22 cellular contexts compared by ENCODE assay signal in genomic region chr1:234858722-234859121, GRCh38.
A peak's percentile ranks its signal among the peaks of the same experiment; 100 is the strongest.
DNase-seq lines count a peak whose midpoint lies in the region; ATAC-seq and TF ChIP-seq lines count a peak whose summit lies in the region.
"Had no signal": no experiment of that assay in that cellular context is flagged by ENCODE, and none has a peak within 500 bp of the region (broad histone marks: within the 10 kb centered on the region; RNA-seq: fewer than 3 reads in every experiment).

No MANE protein-coding gene starts in this region.

- H3K36me3 ChIP-seq in endodermal cell (ENCODE audit: control insufficient read depth, insufficient read depth, low read length) (no peaks in the 10 kb centered on the region), HAP-1 (replicated peaks) (no peaks in the 10 kb centered on the region)

- H3K36me3 Mint-ChIP-seq in natural killer cell treated with Interleukin-12 subunit alpha and Interleukin-12 subunit beta and Interleukin-15 and Interleukin-18, amount 100 ng/mL, for 72 hours: no peaks in the 10 kb centered on the region
- H3K36me3 Mint-ChIP-seq in natural killer cell: no peaks in the 10 kb centered on the region
- no peaks in the 10 kb centered on the region for H3K36me3 Mint-ChIP-seq in endodermal cell (ENCODE audit: low read depth)
- H3K36me3 Mint-ChIP-seq: CD8-positive, alpha-beta T cell had no signal

- no peak overlapping the region for H3K4me3 Mint-ChIP-seq in natural killer cell treated with Interleukin-12 subunit alpha and Interleukin-12 subunit beta and Interleukin-15 and Interleukin-18, amount 100 ng/mL, for 72 hours
- no peak overlapping the region for H3K4me3 Mint-ChIP-seq in natural killer cell
- H3K4me3 Mint-ChIP-seq in endodermal cell: no peak overlapping the region
- H3K4me3 Mint-ChIP-seq: CD8-positive, alpha-beta T cell had no signal

- ATAC-seq in natural killer cell treated with Interleukin-12 subunit alpha and Interleukin-12 subunit beta and Interleukin-15 and Interleukin-18, amount 100 ng/mL, for 72 hours: no peak
- ATAC-seq in natural killer cell (no peak), HG02623 (IDR thresholded peaks at IDR 0.05; ENCODE audit: unreplicated experiment) (no peak)
- ATAC-seq: CD8-positive, alpha-beta T cell; GM12878 had no signal

- H3K27me3 ChIP-seq in endodermal cell (ENCODE audit: control insufficient read depth, insufficient read depth, low read length, poor library complexity, severe bottlenecking): no peaks in the 10 kb centered on the region
- no peaks in the 10 kb centered on the region for H3K27me3 ChIP-seq in HAP-1 (ENCODE audit: low read depth)

- H3K4me3 ChIP-seq in endodermal cell (ENCODE audit: low read length) (no peak overlapping the region), HAP-1 (no peak overlapping the region)
- H3K4me3 ChIP-seq: GM12878 had no signal

- no peaks in the 10 kb centered on the region for H3K9me3 ChIP-seq in endodermal cell (ENCODE audit: control insufficient read depth, low read length)
- no peaks in the 10 kb centered on the region for H3K9me3 ChIP-seq in HAP-1

- no peaks in the 10 kb centered on the region for H3K4me1 ChIP-seq in endodermal cell (ENCODE audit: control insufficient read depth, insufficient read depth, low read length)
- H3K4me1 ChIP-seq in HAP-1: no peaks in the 10 kb centered on the region

- H3K27me3 Mint-ChIP-seq in natural killer cell treated with Interleukin-12 subunit alpha and Interleukin-12 subunit beta and Interleukin-15 and Interleukin-18, amount 100 ng/mL, for 72 hours: no peaks in the 10 kb centered on the region
- H3K27me3 Mint-ChIP-seq in natural killer cell (ENCODE audit: low read depth in 2 of 2) (peaks cover 3 to 15% of the 10 kb centered on the region in 2 donors), endodermal cell (ENCODE audit: insufficient read depth) (no peaks in the 10 kb centered on the region)

- peak; percentile 41 for DNase-seq in natural killer cell treated with Interleukin-12 subunit alpha and Interleukin-12 subunit beta and Interleukin-15 and Interleukin-18, amount 100 ng/mL, for 72 hours (ENCODE audit: low spot score)
- DNase-seq in natural killer cell (no peak), endodermal cell (peak; percentile 20), kidney tubule cell (ENCODE audit: low spot score) (peak; percentile 59), HAP-1 (ENCODE audit: low spot score in 2 of 2) (no peak), AG08396 (ENCODE audit: low spot score) (no peak)
- DNase-seq in stimulated activated naive CD4-positive, alpha-beta T cell treated with Interleukin-2 at 50 U/mL for 16 hours (lab: John Stamatoyannopoulos, UW): no peak
- DNase-seq: 8988T; AML-193; C1 segment of cervical spinal cord; CD8-positive, alpha-beta T cell; DND-41; H7; IMR-90; NCI-H1694; NCI-H2081; NCI-H2171 treated with DMSO at 0.1 percent for 48 hours; NCI-H446; NCI-H526; Right ventricle myocardium superior had no signal

- H3K9ac ChIP-seq in endodermal cell (ENCODE audit: extremely low read depth, low read length, poor library complexity, severe bottlenecking): no peak overlapping the region

- intact Hi-C loops in natural killer cell (cut with micrococcal nuclease): no loop called here

- no peak overlapping the region for H3K27ac Mint-ChIP-seq in natural killer cell treated with Interleukin-12 subunit alpha and Interleukin-12 subunit beta and Interleukin-15 and Interleukin-18, amount 100 ng/mL, for 72 hours
- H3K27ac Mint-ChIP-seq in natural killer cell (no peak overlapping the region), endodermal cell (no peak overlapping the region)
- H3K27ac Mint-ChIP-seq: CD8-positive, alpha-beta T cell had no signal

- no peak for TF ChIP-seq CTCF in natural killer cell (IDR thresholded peaks at IDR 0.05)
- no peak for TF ChIP-seq CTCF in endodermal cell (conservative IDR thresholded peaks at IDR 0.05)

- H3K9me3 Mint-ChIP-seq in natural killer cell treated with Interleukin-12 subunit alpha and Interleukin-12 subunit beta and Interleukin-15 and Interleukin-18, amount 100 ng/mL, for 72 hours: peaks cover 3% of the 10 kb centered on the region
- no peaks in the 10 kb centered on the region for H3K9me3 Mint-ChIP-seq in natural killer cell
- peaks cover 6% of the 10 kb centered on the region for H3K9me3 Mint-ChIP-seq in endodermal cell

- in situ Hi-C loops in HAP-1 (cut with MboI; ENCODE audit: low sequenced_read_pairs): no loop called here

- H3K27ac ChIP-seq in endodermal cell (ENCODE audit: low read depth, low read length): no peak overlapping the region

- H3K4me1 Mint-ChIP-seq in natural killer cell treated with Interleukin-12 subunit alpha and Interleukin-12 subunit beta and Interleukin-15 and Interleukin-18, amount 100 ng/mL, for 72 hours (ENCODE audit: low read depth in 2 of 2): peaks cover 16 to 22% of the 10 kb centered on the region in 2 donors
- no peaks in the 10 kb centered on the region for H3K4me1 Mint-ChIP-seq in natural killer cell
- no peaks in the 10 kb centered on the region for H3K4me1 Mint-ChIP-seq in endodermal cell

Comparison
In these comparisons a context has a peak if more than half of its experiments do, and no peak if none do; other contexts are left out.
1. DNase-seq: peak in natural killer cell treated with Interleukin-12 subunit alpha and Interleukin-12 subunit beta and Interleukin-15 and Interleukin-18, amount 100 ng/mL, for 72 hours (single experiment), endodermal cell (single experiment) and kidney tubule cell (single experiment); none in natural killer cell (single experiment), HAP-1 (0 of 2), AG08396 (single experiment) and stimulated activated naive CD4-positive, alpha-beta T cell treated with Interleukin-2 at 50 U/mL for 16 hours (single experiment).